18 cellular contexts compared by ENCODE assay signal in the genomic region with DNA sequence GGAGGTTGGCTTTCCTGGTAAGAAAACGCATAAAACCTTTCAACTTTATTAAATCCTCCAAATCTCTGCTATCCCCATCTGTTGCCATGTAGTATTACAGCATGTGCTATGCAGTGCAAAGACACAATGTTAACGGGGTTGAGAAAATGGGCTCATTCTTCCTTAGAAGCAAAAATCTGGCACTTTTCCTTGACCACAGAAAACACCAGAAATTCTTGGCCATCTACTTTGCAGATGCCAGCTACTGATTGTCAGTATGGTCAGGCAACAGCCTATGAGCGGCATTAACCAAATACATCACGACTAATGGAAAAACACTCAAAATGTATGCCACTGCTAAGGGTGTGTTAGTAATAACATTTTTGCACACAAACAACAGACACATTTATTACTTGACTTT.
"Had no signal": no experiment of that assay in that cellular context is flagged by ENCODE, and none has a peak within 500 bp of the region (broad histone marks: within the 10 kb centered on the region; RNA-seq: fewer than 3 reads in every experiment).

No MANE protein-coding gene starts in this region.

- H3K4me1 ChIP-seq: adrenal gland, prostate gland, right lobe of liver, spleen, upper lobe of left lung had no signal

- ATAC-seq: left colon; mucosa of descending colon; naive thymus-derived CD8-positive, alpha-beta T cell; right lobe of liver; T-helper 17 cell had no signal

- H3K4me3 ChIP-seq: adrenal gland, lung, mucosa of descending colon, prostate gland, right lobe of liver, spleen, upper lobe of left lung had no signal

- DNase-seq: activated B cell treated with CpG ODN at 0.5 μM for 24 hours; activated CD4-positive, alpha-beta T cell treated with anti-CD3 and anti-CD28 coated beads, Interleukin-2, amount 10 ng/mL, durations not matched to agents 7 days and 5 days; activated naive CD4-positive, alpha-beta T cell treated with anti-CD3 and anti-CD28 coated beads, Interleukin-2, amount 10 ng/mL, durations not matched to agents 7 days and 5 days; adrenal gland; brain microvascular endothelial cell; erythroblast; left colon; mucosa of descending colon; naive thymus-derived CD8-positive, alpha-beta T cell; right lobe of liver; spleen; stimulated activated CD4-positive, alpha-beta T cell treated with anti-CD3 and anti-CD28 coated beads, Interleukin-2, amount 100 ng/mL, for 24 hours; stimulated activated naive CD4-positive, alpha-beta T cell; T-helper 17 cell; upper lobe of left lung had no signal

- H3K9me3 ChIP-seq: adrenal gland, mucosa of descending colon, neutrophil, prostate gland, right lobe of liver, spleen, upper lobe of left lung had no signal

- H3K36me3 ChIP-seq: adrenal gland, brain microvascular endothelial cell, neutrophil, prostate gland, right lobe of liver, spleen, upper lobe of left lung had no signal

- H3K27ac ChIP-seq: adrenal gland, brain microvascular endothelial cell, neutrophil, prostate gland, right lobe of liver, spleen, upper lobe of left lung had no signal

- H3K27me3 ChIP-seq: adrenal gland, brain microvascular endothelial cell, neutrophil, right lobe of liver, spleen, upper lobe of left lung had no signal
